16 cellular contexts compared by ENCODE assay signal in the genomic region with DNA sequence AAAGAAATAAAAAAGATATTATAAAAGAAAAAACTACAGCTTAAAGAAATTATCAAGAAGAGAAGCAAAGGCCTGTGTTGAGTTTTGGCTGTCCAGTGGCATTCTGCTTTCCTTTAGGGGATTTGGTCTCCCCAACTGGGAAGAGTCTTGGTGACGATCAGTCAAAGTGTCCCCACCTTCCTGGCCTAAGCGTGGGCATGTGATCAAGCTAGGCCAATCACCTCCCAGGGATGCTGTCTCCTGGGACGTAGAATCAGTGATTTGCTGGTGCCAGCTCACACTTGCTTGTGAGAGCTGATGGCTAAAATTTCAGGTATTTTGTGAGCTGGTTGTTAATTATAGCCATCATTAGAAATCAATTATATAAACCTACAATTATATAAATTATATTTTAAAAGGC.
A peak's percentile ranks its signal among the peaks of the same experiment; 100 is the strongest.
DNase-seq lines count a peak whose midpoint lies in the region; ATAC-seq and TF ChIP-seq lines count a peak whose summit lies in the region.
"Had no signal": no experiment of that assay in that cellular context is flagged by ENCODE, and none has a peak within 500 bp of the region (broad histone marks: within the 10 kb centered on the region; RNA-seq: fewer than 3 reads in every experiment).

No MANE protein-coding gene starts in this region.

- H3K27me3 ChIP-seq in BLaER1 treated with 17β-estradiol and CSF1 and Interleukin-3, amounts not matched to agents 10 nM and 100 nM, result no peaks in the 10 kb centered on the region
- no peaks in the 10 kb centered on the region for H3K27me3 ChIP-seq in gastrocnemius medialis

- no peaks in the 10 kb centered on the region for H3K9me3 Mint-ChIP-seq in effector memory CD8-positive, alpha-beta T cell
- H3K9me3 Mint-ChIP-seq: CD4-positive, alpha-beta memory T cell had no signal

- H3K27me3 Mint-ChIP-seq in effector memory CD8-positive, alpha-beta T cell, result no peaks in the 10 kb centered on the region
- H3K27me3 Mint-ChIP-seq: CD4-positive, alpha-beta memory T cell had no signal

- TF ChIP-seq POLR2A in gastrocnemius medialis (IDR thresholded peaks at IDR 0.05), result no peak

- intact Hi-C loops in gastrocnemius medialis (cut with DNase I; ENCODE audit: low total_unique reads), result loop anchor here (5.0 to 10.0 kb wide), 2 partner anchors 59 to 119 kb away; no protein-coding TSS in a partner anchor

- no peak for DNase-seq in effector memory CD8-positive, alpha-beta T cell
- DNase-seq in gastrocnemius medialis, result no peak
- no peak for DNase-seq in stimulated activated CD4-positive, alpha-beta T cell treated with anti-CD3 and anti-CD28 coated beads, Interleukin-4, amount 100 ng/mL, for 4 hours
- DNase-seq in SIG-M5 treated with dmso at 0.1 percent for 504 hours (lab: John Stamatoyannopoulos, UW; ENCODE audit: unreplicated experiment), result no peak
- DNase-seq: 8988T; AML-193; C1 segment of cervical spinal cord; CD4-positive, alpha-beta memory T cell; COR-L47; DMS153; DMS79 treated with DMSO at 0.1 percent for 48 hours; EL; KG1 had no signal

- H3K36me3 ChIP-seq in BLaER1 treated with 17β-estradiol and CSF1 and Interleukin-3, amounts not matched to agents 10 nM and 100 nM, result peaks cover 0 to 7% (median 0%) of the 10 kb centered on the region in 11 experiments; a peak in 3 of 22 replicates
- H3K36me3 ChIP-seq in gastrocnemius medialis, result no peaks in the 10 kb centered on the region

- TF ChIP-seq RAD21 in Ishikawa (IDR thresholded peaks at IDR 0.05; ENCODE audit: low read depth), result no peak

- H3K4me3 Mint-ChIP-seq in effector memory CD8-positive, alpha-beta T cell, result no peak overlapping the region

- ATAC-seq in effector memory CD8-positive, alpha-beta T cell (replicated peaks), result no peak
- ATAC-seq in gastrocnemius medialis (no peak), GM18502 (IDR thresholded peaks at IDR 0.05; ENCODE audit: poor library complexity, unreplicated experiment) (no peak)

- H3K27ac ChIP-seq in BLaER1 treated with 17β-estradiol and CSF1 and Interleukin-3, amounts not matched to agents 10 nM and 100 nM, result peak overlapping the region in 9 of 11 experiments; percentile 18 to 99 (median 86); a peak in 16 of 22 replicates
- peak overlapping the region in 3 of 4 donors; percentile 94 to 97 (median 95) for H3K27ac ChIP-seq in gastrocnemius medialis

- TF ChIP-seq CTCF in gastrocnemius medialis (IDR thresholded peaks at IDR 0.05 in 4 of 5, conservative IDR thresholded peaks at IDR 0.05 in 1 of 5), result no peak

- no peaks in the 10 kb centered on the region for H3K9me3 ChIP-seq in BLaER1 treated with 17β-estradiol and CSF1 and Interleukin-3, amounts not matched to agents 10 nM and 100 nM (replicated peaks in 1 of 11)
- H3K9me3 ChIP-seq in gastrocnemius medialis, result no peaks in the 10 kb centered on the region

- peaks cover 77 to 100% (median 100%) of the 10 kb centered on the region in 10 experiments for H3K4me1 ChIP-seq in BLaER1 treated with 17β-estradiol and CSF1 and Interleukin-3, amounts not matched to agents 10 nM and 100 nM
- peaks cover 48 to 58% of the 10 kb centered on the region in 2 donors for H3K4me1 ChIP-seq in gastrocnemius medialis

- H3K9ac ChIP-seq in BLaER1 treated with 17β-estradiol and CSF1 and Interleukin-3, amounts not matched to agents 10 nM and 100 nM, result peak overlapping the region in 4 of 11 experiments; percentile 48 to 88 (median 78); a peak in 7 of 22 replicates

- H3K4me2 ChIP-seq in BLaER1 treated with 17β-estradiol and CSF1 and Interleukin-3, amounts not matched to agents 10 nM and 100 nM, result peak overlapping the region in 10 of 11 experiments; percentile 81 to 94 (median 88); a peak in 19 of 22 replicates

- H4K20me1 ChIP-seq in BLaER1 treated with 17β-estradiol and CSF1 and Interleukin-3, amounts not matched to agents 10 nM and 100 nM, result 0 out of 22 replicates have a peak, but pooled peaks cover 0 to 3% (median 0%) of the 10 kb centered on the region in 11 experiments

- H3K27ac Mint-ChIP-seq in effector memory CD8-positive, alpha-beta T cell, result peak overlapping the region; percentile 29 to 90

- H3K36me3 Mint-ChIP-seq in effector memory CD8-positive, alpha-beta T cell (ENCODE audit: insufficient read depth), result no peaks in the 10 kb centered on the region
- H3K36me3 Mint-ChIP-seq: CD4-positive, alpha-beta memory T cell had no signal

- in situ Hi-C loops in gastrocnemius medialis (cut with MboI; ENCODE audit: low sequenced_read_pairs in 4 of 4), result no loop called here

- no peak for TF ChIP-seq EP300 in Ishikawa (IDR thresholded peaks at IDR 0.05; ENCODE audit: borderline replicate concordance)

- H3K4me3 ChIP-seq in BLaER1 treated with 17β-estradiol and CSF1 and Interleukin-3, amounts not matched to agents 10 nM and 100 nM, result no peak overlapping the region
- H3K4me3 ChIP-seq in gastrocnemius medialis, result no peak overlapping the region

- H3K4me1 Mint-ChIP-seq in effector memory CD8-positive, alpha-beta T cell (ENCODE audit: low read depth in 2 of 2), result peaks cover 21 to 24% of the 10 kb centered on the region in 2 donors

TF ChIP-seq in Ishikawa, 13 proteins besides CTCF, POLR2A, EP300 and RAD21:
- TF ChIP-seq YY1 (IDR thresholded peaks at IDR 0.05; ENCODE audit: low read depth), result no peak
- TF ChIP-seq, protein P1, sequence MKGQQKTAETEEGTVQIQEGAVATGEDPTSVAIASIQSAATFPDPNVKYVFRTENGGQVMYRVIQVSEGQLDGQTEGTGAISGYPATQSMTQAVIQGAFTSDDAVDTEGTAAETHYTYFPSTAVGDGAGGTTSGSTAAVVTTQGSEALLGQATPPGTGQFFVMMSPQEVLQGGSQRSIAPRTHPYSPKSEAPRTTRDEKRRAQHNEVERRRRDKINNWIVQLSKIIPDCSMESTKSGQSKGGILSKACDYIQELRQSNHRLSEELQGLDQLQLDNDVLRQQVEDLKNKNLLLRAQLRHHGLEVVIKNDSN (IDR thresholded peaks at IDR 0.05), result peak; percentile 47
- TF ChIP-seq ZBTB7A (IDR thresholded peaks at IDR 0.05; ENCODE audit: low read depth), result no peak
- TF ChIP-seq NFIC (IDR thresholded peaks at IDR 0.05), result no peak
- no peak for TF ChIP-seq TAF1 (IDR thresholded peaks at IDR 0.05; ENCODE audit: low read depth)
- TF ChIP-seq, protein P2, sequence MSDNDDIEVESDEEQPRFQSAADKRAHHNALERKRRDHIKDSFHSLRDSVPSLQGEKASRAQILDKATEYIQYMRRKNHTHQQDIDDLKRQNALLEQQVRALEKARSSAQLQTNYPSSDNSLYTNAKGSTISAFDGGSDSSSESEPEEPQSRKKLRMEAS (IDR thresholded peaks at IDR 0.05), result no peak
- TF ChIP-seq TEAD4 (IDR thresholded peaks at IDR 0.05), result no peak
